ENCODE assay signal across 6 cellular contexts in the genomic region with DNA sequence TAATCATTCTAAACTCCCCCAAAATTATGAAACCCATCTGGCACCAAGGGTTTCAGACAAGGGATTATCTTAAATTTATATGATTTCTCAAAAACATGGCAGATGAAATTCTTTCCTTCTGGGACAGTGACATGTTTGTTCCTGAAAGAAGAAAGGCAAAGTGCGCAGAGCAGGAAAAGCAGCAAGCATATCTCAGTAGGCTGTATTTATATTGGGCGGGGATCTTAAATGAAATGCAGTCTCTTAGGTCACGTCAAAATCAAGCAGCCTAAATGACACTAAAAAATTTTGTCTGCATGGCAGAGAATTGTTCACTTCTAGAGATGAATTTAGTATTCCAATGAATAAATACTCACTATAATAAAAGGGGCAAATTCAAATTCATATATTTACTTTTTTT.
"Had no signal": no experiment of that assay in that cellular context is flagged by ENCODE, and none has a peak within 500 bp of the region (broad histone marks: within the 10 kb centered on the region; RNA-seq: fewer than 3 reads in every experiment).

No MANE protein-coding gene starts in this region.

- DNase-seq: H9, HCEC 1CT, KBM-7 had no signal

- H3K27ac ChIP-seq: HL-60 had no signal

- H3K4me3 ChIP-seq: GM23338 had no signal

- H3K27ac Mint-ChIP-seq: GM23338, H9, IgD-negative memory B cell had no signal

- H3K4me3 Mint-ChIP-seq: GM23338, H9, IgD-negative memory B cell had no signal

- H3K27me3 Mint-ChIP-seq: IgD-negative memory B cell had no signal
